In genomic region chr5:90932052-90932699, GRCh38 we compare ENCODE assay signal across 8 cellular contexts.
DNase-seq lines count a peak whose midpoint lies in the region; ATAC-seq, FAIRE-seq and TF ChIP-seq lines count a peak whose summit lies in the region.

No MANE protein-coding gene starts in this region.

- H3K9me2 ChIP-seq in SU-DHL-6 (replicated peaks; ENCODE audit: insufficient read depth, low read length) = no peaks in the 10 kb centered on the region

- TF ChIP-seq CTCF in CD14-positive monocyte (IDR thresholded peaks at IDR 0.05) = peak; percentile 85
- TF ChIP-seq CTCF in SU-DHL-6 (IDR thresholded peaks at IDR 0.05; ENCODE audit: insufficient read depth, low read length, poor library complexity, severe bottlenecking) = peak; percentile 48
- peak; percentile 64 to 71 for TF ChIP-seq CTCF in endothelial cell of umbilical vein (IDR thresholded peaks at IDR 0.05; ENCODE audit: extremely low read depth in 1 of 2, insufficient read depth in 1 of 2, low read depth in 1 of 2, low read length in 2 of 2)
- peak; percentile 29 for TF ChIP-seq CTCF in mucosa of descending colon (IDR thresholded peaks at IDR 0.05)

- CTCF ChIA-PET in endothelial cell of umbilical vein (lab: Charles Lee) = interaction anchor here (0.6 to 3.8 kb wide), 68 partner anchors 9 to 490 kb away, joined by 3 to 158 read pairs (median 5); partner anchors contain the start of gene ARRDC3

- POLR2A ChIA-PET in endothelial cell of umbilical vein (lab: Charles Lee) = interaction anchor here (0.6 to 1.1 kb wide), 2 partner anchors 451 to 480 kb away, joined by 4 to 7 read pairs; partner anchors contain the start of gene ARRDC3

- H3K9me1 ChIP-seq in endothelial cell of umbilical vein (replicated peaks; ENCODE audit: control insufficient read depth, extremely low read depth, insufficient read depth, low read length) = no peaks in the 10 kb centered on the region

- H3K36me3 ChIP-seq in SU-DHL-6 (ENCODE audit: low read length) (no peaks in the 10 kb centered on the region), endothelial cell of umbilical vein (ENCODE audit: control insufficient read depth in 2 of 2, extremely low read depth in 1 of 2, insufficient read depth in 2 of 2, low read length in 2 of 2) (no peaks in the 10 kb centered on the region), mucosa of descending colon (ENCODE audit: low read depth) (no peaks in the 10 kb centered on the region)

- H3K4me1 Mint-ChIP-seq in CD14-positive monocyte = peaks cover 1% of the 10 kb centered on the region

- no peaks in the 10 kb centered on the region for H3F3A ChIP-seq in SU-DHL-6 (ENCODE audit: insufficient read depth)

- H3K27ac Mint-ChIP-seq in CD14-positive monocyte = no peak overlapping the region

- peak; percentile 81 for ATAC-seq in mucosa of descending colon
- no peak for ATAC-seq in HG03108 (IDR thresholded peaks at IDR 0.05; ENCODE audit: unreplicated experiment)

- peaks cover 0 to 4% (median 3%) of the 10 kb centered on the region in 7 donors for H3K9me3 Mint-ChIP-seq in CD14-positive monocyte

- DNase-seq in CD14-positive monocyte (ENCODE audit: low spot score) (peak; percentile 52), GM12891 (ENCODE audit: insufficient read length, low spot score) (peak; percentile 21), HTR-8/SVneo (ENCODE audit: insufficient read length, low spot score) (peak; percentile 41), endothelial cell of umbilical vein (ENCODE audit: low read depth, low spot score) (peak; percentile 93), mucosa of descending colon (peak in 1 of 3 donors; percentile 78), ureter (ENCODE audit: low spot score) (peak; percentile 65)

- H3K4me2 ChIP-seq in SU-DHL-6 (ENCODE audit: low read depth, low read length, poor library complexity, severe bottlenecking) (no peak overlapping the region), endothelial cell of umbilical vein (ENCODE audit: insufficient read depth, low read length) (peak overlapping the region; percentile 42)

- H3K27me3 Mint-ChIP-seq in CD14-positive monocyte (ENCODE audit: low read depth in 3 of 3) = peaks cover 0 to 1% (median 0%) of the 10 kb centered on the region in 3 donors

- no peaks in the 10 kb centered on the region for H3K79me2 ChIP-seq in SU-DHL-6 (ENCODE audit: insufficient read depth, low read length)
- H3K79me2 ChIP-seq in endothelial cell of umbilical vein (ENCODE audit: control insufficient read depth, insufficient read depth, low read length) = no peaks in the 10 kb centered on the region

- H3K4me3 ChIP-seq in SU-DHL-6 (ENCODE audit: insufficient read depth, low read length, poor library complexity, severe bottlenecking) = no peak overlapping the region
- no peak overlapping the region for H3K4me3 ChIP-seq in endothelial cell of umbilical vein (replicated peaks in 1 of 3; ENCODE audit: insufficient read depth in 1 of 3, low read depth in 1 of 3, low read length in 3 of 3)
- H3K4me3 ChIP-seq in mucosa of descending colon = no peak overlapping the region

- FAIRE-seq in GM12891 (lab: Jason Lieb, UNC) = peak; percentile 5
- FAIRE-seq in HTR-8/SVneo (lab: Jason Lieb, UNC) = no peak
- peak; percentile 74 for FAIRE-seq in endothelial cell of umbilical vein (lab: Jason Lieb, UNC)

- BruUV-seq in endothelial cell of umbilical vein (replicated peaks; lab: Mats Ljungman, UMichigan) = no TSS peak

- H3K9ac ChIP-seq in SU-DHL-6 (ENCODE audit: low read length) (no peak overlapping the region), endothelial cell of umbilical vein (replicated peaks; ENCODE audit: extremely low read depth, insufficient read depth, low read length) (peak overlapping the region; percentile 37)

- no peaks in the 10 kb centered on the region for H3K27me3 ChIP-seq in SU-DHL-6 (ENCODE audit: low read length)
- H3K27me3 ChIP-seq in endothelial cell of umbilical vein (ENCODE audit: control insufficient read depth in 2 of 2, insufficient read depth in 2 of 2, low read length in 2 of 2) = no peaks in the 10 kb centered on the region

- H3K9me3 ChIP-seq in SU-DHL-6 (ENCODE audit: insufficient read depth, low read length) (no peaks in the 10 kb centered on the region), endothelial cell of umbilical vein (replicated peaks; ENCODE audit: control insufficient read depth, insufficient read depth, low read length) (no peaks in the 10 kb centered on the region), mucosa of descending colon (no peaks in the 10 kb centered on the region)

- H3K4me1 ChIP-seq in endothelial cell of umbilical vein (ENCODE audit: control insufficient read depth, extremely low read depth, insufficient read depth, low read length) (peaks cover 5% of the 10 kb centered on the region), mucosa of descending colon (ENCODE audit: low read depth) (no peaks in the 10 kb centered on the region)

- no peak overlapping the region for H3K4me3 Mint-ChIP-seq in CD14-positive monocyte

- H4K20me1 ChIP-seq in SU-DHL-6 (ENCODE audit: low read depth, low read length) (no peaks in the 10 kb centered on the region), endothelial cell of umbilical vein (replicated peaks; ENCODE audit: control insufficient read depth, extremely low read depth, insufficient read depth, low read length) (no peaks in the 10 kb centered on the region)

- intact Hi-C loops in CD14-positive monocyte (cut with micrococcal nuclease) = loop anchor here (5.0 kb wide), 1 partner anchor 485 kb away; no protein-coding TSS in a partner anchor
- intact Hi-C loops in endothelial cell of umbilical vein (cut with micrococcal nuclease) = loop anchor here (1.0 to 5.0 kb wide), 10 partner anchors 37 to 487 kb away; no protein-coding TSS in a partner anchor
- intact Hi-C loops in mucosa of descending colon (cut with DNase I, micrococcal nuclease) = loop anchor here in 1 of 2 donors (5.0 to 10.0 kb wide), 3 partner anchors 93 to 455 kb away; no protein-coding TSS in a partner anchor

- dilution Hi-C loops in endothelial cell of umbilical vein (cut with MboI; ENCODE audit: extremely low pct_ligation_motif_present, low sequenced_read_pairs) = loop anchor here (25.0 kb wide), 1 partner anchor 455 kb away; the partner anchor contains the start of gene ARRDC3

- H3K27ac ChIP-seq in SU-DHL-6 (ENCODE audit: low read depth, low read length) = no peak overlapping the region
- H3K27ac ChIP-seq in endothelial cell of umbilical vein (ENCODE audit: insufficient read depth, low read depth, low read length) = no peak overlapping the region

- TF ChIP-seq POLR2A in GM12891 (IDR thresholded peaks at IDR 0.05; ENCODE audit: low read depth, low read length) = no peak
- no peak for TF ChIP-seq POLR2A in endothelial cell of umbilical vein (IDR thresholded peaks at IDR 0.05; ENCODE audit: low read depth, low read length)

- H3K36me3 Mint-ChIP-seq in CD14-positive monocyte = no peaks in the 10 kb centered on the region

- H2AFZ ChIP-seq in SU-DHL-6 (ENCODE audit: low read depth, low read length, severe bottlenecking) = peak overlapping the region; percentile 61
- peak overlapping the region; percentile 64 for H2AFZ ChIP-seq in endothelial cell of umbilical vein (ENCODE audit: low read depth, low read length)

TF ChIP-seq in GM12891, 5 proteins besides CTCF, POLR2A, EP300 and RAD21:
- TF ChIP-seq TAF1 (IDR thresholded peaks at IDR 0.05; ENCODE audit: low read depth, low read length) (no peak), SPI1 (IDR thresholded peaks at IDR 0.05; ENCODE audit: low read depth, low read length) (no peak), PAX5 (IDR thresholded peaks at IDR 0.05; ENCODE audit: insufficient read depth, low read length, severe bottlenecking) (no peak), POU2F2 (IDR thresholded peaks at IDR 0.05; ENCODE audit: low read depth, low read length) (no peak), POLR2AphosphoS5 (IDR thresholded peaks at IDR 0.05; ENCODE audit: low read depth, low read length) (no peak)

TF ChIP-seq in endothelial cell of umbilical vein, 7 proteins besides CTCF, POLR2A, EP300 and RAD21:
- TF ChIP-seq FOS (IDR thresholded peaks at IDR 0.05; ENCODE audit: borderline replicate concordance, insufficient read depth, low read length) (peak; percentile 13), JUN (IDR thresholded peaks at IDR 0.05; ENCODE audit: borderline replicate concordance, insufficient read depth, insufficient read length, low read depth) (no peak)

Comparison
In these comparisons a context has a peak if more than half of its experiments do, and no peak if none do; other contexts are left out.
1. CTCF ChIP-seq: peak in every context shown above with its lines; median percentile 85 in CD14-positive monocyte; 68 in endothelial cell of umbilical vein; 48 in SU-DHL-6; 29 in mucosa of descending colon.